ENCODE assay signal across 17 cellular contexts in genomic region chr1:48217861-48218260, GRCh38. TPM values are rescaled to one million over a fixed set of nuclear protein-coding genes. Genes with fewer than 3 reads are reported as not detected.
DNase-seq lines count a peak whose midpoint lies in the region; ATAC-seq and TF ChIP-seq lines count a peak whose summit lies in the region.
"Had no signal": no experiment of that assay in that cellular context is flagged by ENCODE, and none has a peak within 500 bp of the region (broad histone marks: within the 10 kb centered on the region; RNA-seq: fewer than 3 reads in every experiment).

No MANE protein-coding gene starts in this region.

- POLR2A ChIA-PET in activated CD8-positive, alpha-beta T cell treated with anti-CD3 and anti-CD28 coated beads for 36 hours (lab: Charles Lee): no interaction called here
- POLR2A ChIA-PET in activated CD8-positive, alpha-beta T cell treated with anti-CD3 and anti-CD28 coated beads, Interleukin-2, amount 10 ng/mL, durations not matched to agents 7 days and 5 days (lab: Charles Lee): no interaction called here

- H3F3A ChIP-seq in MM.1S (ENCODE audit: insufficient read depth, low read length): no peaks in the 10 kb centered on the region

- no peak overlapping the region for H3K4me3 Mint-ChIP-seq in activated CD8-positive, alpha-beta T cell treated with anti-CD3 and anti-CD28 coated beads for 36 hours
- H3K4me3 Mint-ChIP-seq in activated CD8-positive, alpha-beta T cell treated with anti-CD3 and anti-CD28 coated beads, Interleukin-2, amount 10 ng/mL, durations not matched to agents 7 days and 5 days: no peak overlapping the region
- H3K4me3 Mint-ChIP-seq: B cell; CD8-positive, alpha-beta T cell; H9 had no signal

- H3K4me3 ChIP-seq in fibroblast of pulmonary artery (replicated peaks; ENCODE audit: low read depth, low read length) (no peak overlapping the region), MM.1S (ENCODE audit: low read length) (no peak overlapping the region)
- H3K4me3 ChIP-seq: BLaER1 treated with 17β-estradiol and CSF1 and Interleukin-3, amounts not matched to agents 10 nM and 100 nM had no signal

- H3K9me2 ChIP-seq in MM.1S (replicated peaks; ENCODE audit: insufficient read depth, low read length): no peaks in the 10 kb centered on the region

- intact Hi-C loops in activated CD8-positive, alpha-beta T cell treated with anti-CD3 and anti-CD28 coated beads for 36 hours (cut with micrococcal nuclease): no loop called here

- no peak overlapping the region for H3K4me2 ChIP-seq in MM.1S (ENCODE audit: low read depth, low read length)
- H3K4me2 ChIP-seq: BLaER1 treated with 17β-estradiol and CSF1 and Interleukin-3, amounts not matched to agents 10 nM and 100 nM had no signal

- no peak for ATAC-seq in activated CD8-positive, alpha-beta T cell treated with anti-CD3 and anti-CD28 coated beads for 36 hours
- ATAC-seq in activated CD8-positive, alpha-beta T cell treated with anti-CD3 and anti-CD28 coated beads, Interleukin-2, amount 10 ng/mL, durations not matched to agents 7 days and 5 days: no peak
- ATAC-seq: CD8-positive, alpha-beta T cell had no signal

- no peaks in the 10 kb centered on the region for H3K36me3 ChIP-seq in MM.1S (replicated peaks; ENCODE audit: insufficient read depth, low read length)
- H3K36me3 ChIP-seq: BLaER1 treated with 17β-estradiol and CSF1 and Interleukin-3, amounts not matched to agents 10 nM and 100 nM had no signal

- no peak for DNase-seq in activated CD8-positive, alpha-beta T cell treated with anti-CD3 and anti-CD28 coated beads for 36 hours
- DNase-seq in activated CD8-positive, alpha-beta T cell treated with anti-CD3 and anti-CD28 coated beads, Interleukin-2, amount 10 ng/mL, durations not matched to agents 7 days and 5 days: no peak
- DNase-seq in amniotic epithelial cell (ENCODE audit: low read depth): peak; percentile 7
- DNase-seq in fibroblast of pulmonary artery (ENCODE audit: low read depth): peak; percentile 20
- no peak for DNase-seq in NCI-H226
- no peak for DNase-seq in DMS53 treated with DMSO at 0.1 percent for 48 hours (lab: John Stamatoyannopoulos, UW; ENCODE audit: unreplicated experiment)
- no peak for DNase-seq in MM.1S
- DNase-seq: 8988T; Calu3; CD8-positive, alpha-beta T cell; DND-41; EL; H9 had no signal

- CTCF ChIA-PET in activated CD8-positive, alpha-beta T cell treated with anti-CD3 and anti-CD28 coated beads for 36 hours (lab: Charles Lee): interaction anchor here (1.8 kb wide), 1 partner anchor 16 kb away, joined by 6 read pairs; no protein-coding TSS in a partner anchor
- CTCF ChIA-PET in activated CD8-positive, alpha-beta T cell treated with anti-CD3 and anti-CD28 coated beads, Interleukin-2, amount 10 ng/mL, durations not matched to agents 7 days and 5 days (lab: Charles Lee): interaction anchor here (1.0 kb wide), 1 partner anchor 12 kb away, joined by 3 read pairs; no protein-coding TSS in a partner anchor

- no peaks in the 10 kb centered on the region for H3K27me3 ChIP-seq in MM.1S (replicated peaks; ENCODE audit: insufficient read depth, low read length)
- H3K27me3 ChIP-seq: BLaER1 treated with 17β-estradiol and CSF1 and Interleukin-3, amounts not matched to agents 10 nM and 100 nM had no signal

- no peak overlapping the region for H3K9ac ChIP-seq in MM.1S (ENCODE audit: low read length)
- H3K9ac ChIP-seq: BLaER1 treated with 17β-estradiol and CSF1 and Interleukin-3, amounts not matched to agents 10 nM and 100 nM had no signal

- H3K9me3 Mint-ChIP-seq in activated CD8-positive, alpha-beta T cell treated with anti-CD3 and anti-CD28 coated beads for 36 hours: no peaks in the 10 kb centered on the region
- no peaks in the 10 kb centered on the region for H3K9me3 Mint-ChIP-seq in activated CD8-positive, alpha-beta T cell treated with anti-CD3 and anti-CD28 coated beads, Interleukin-2, amount 10 ng/mL, durations not matched to agents 7 days and 5 days (ENCODE audit: insufficient read depth)
- H3K9me3 Mint-ChIP-seq: CD8-positive, alpha-beta T cell had no signal

- H3K36me3 Mint-ChIP-seq in activated CD8-positive, alpha-beta T cell treated with anti-CD3 and anti-CD28 coated beads for 36 hours (ENCODE audit: low read depth): no peaks in the 10 kb centered on the region
- no peaks in the 10 kb centered on the region for H3K36me3 Mint-ChIP-seq in activated CD8-positive, alpha-beta T cell treated with anti-CD3 and anti-CD28 coated beads, Interleukin-2, amount 10 ng/mL, durations not matched to agents 7 days and 5 days (ENCODE audit: low read depth)
- H3K36me3 Mint-ChIP-seq: CD8-positive, alpha-beta T cell had no signal

- no peaks in the 10 kb centered on the region for H3K9me3 ChIP-seq in MM.1S (replicated peaks; ENCODE audit: insufficient read depth, low read length)
- H3K9me3 ChIP-seq: BLaER1 treated with 17β-estradiol and CSF1 and Interleukin-3, amounts not matched to agents 10 nM and 100 nM had no signal

- no peak overlapping the region for H2AFZ ChIP-seq in MM.1S (ENCODE audit: low read length)

- H3K4me1 Mint-ChIP-seq in activated CD8-positive, alpha-beta T cell treated with anti-CD3 and anti-CD28 coated beads for 36 hours (ENCODE audit: low read depth): no peaks in the 10 kb centered on the region
- no peaks in the 10 kb centered on the region for H3K4me1 Mint-ChIP-seq in activated CD8-positive, alpha-beta T cell treated with anti-CD3 and anti-CD28 coated beads, Interleukin-2, amount 10 ng/mL, durations not matched to agents 7 days and 5 days (ENCODE audit: low read depth)
- H3K4me1 Mint-ChIP-seq: B cell had no signal

- no peaks in the 10 kb centered on the region for H3K27me3 Mint-ChIP-seq in activated CD8-positive, alpha-beta T cell treated with anti-CD3 and anti-CD28 coated beads for 36 hours
- H3K27me3 Mint-ChIP-seq in activated CD8-positive, alpha-beta T cell treated with anti-CD3 and anti-CD28 coated beads, Interleukin-2, amount 10 ng/mL, durations not matched to agents 7 days and 5 days (ENCODE audit: low read depth): peaks cover 8% of the 10 kb centered on the region

- no peaks in the 10 kb centered on the region for H3K4me1 ChIP-seq in MM.1S (ENCODE audit: low read length)
- H3K4me1 ChIP-seq: BLaER1 treated with 17β-estradiol and CSF1 and Interleukin-3, amounts not matched to agents 10 nM and 100 nM had no signal

- peak; percentile 1 for TF ChIP-seq CTCF in activated CD8-positive, alpha-beta T cell treated with anti-CD3 and anti-CD28 coated beads for 36 hours (IDR thresholded peaks at IDR 0.05)
- TF ChIP-seq CTCF in fibroblast of pulmonary artery (IDR thresholded peaks at IDR 0.05; ENCODE audit: low read length, missing control alignments): no peak
- no peak for TF ChIP-seq CTCF in MM.1S (IDR thresholded peaks at IDR 0.05; ENCODE audit: low read length)

- no peaks in the 10 kb centered on the region for H3K79me2 ChIP-seq in MM.1S (ENCODE audit: low read length)

- no peaks in the 10 kb centered on the region for H4K20me1 ChIP-seq in MM.1S (ENCODE audit: insufficient read depth, low read length)

- no peak overlapping the region for H3K27ac ChIP-seq in MM.1S (ENCODE audit: low read length)
- H3K27ac ChIP-seq: BLaER1 treated with 17β-estradiol and CSF1 and Interleukin-3, amounts not matched to agents 10 nM and 100 nM had no signal

- H3K27ac Mint-ChIP-seq in activated CD8-positive, alpha-beta T cell treated with anti-CD3 and anti-CD28 coated beads for 36 hours: no peak overlapping the region
- no peak overlapping the region for H3K27ac Mint-ChIP-seq in activated CD8-positive, alpha-beta T cell treated with anti-CD3 and anti-CD28 coated beads, Interleukin-2, amount 10 ng/mL, durations not matched to agents 7 days and 5 days
- H3K27ac Mint-ChIP-seq: B cell; CD8-positive, alpha-beta T cell; H9 had no signal

RNA-seq across cellular contexts. Expression of gene SLC5A9, which starts 4.7 kb away (rescaled TPM):
- total RNA-seq in activated CD8-positive, alpha-beta T cell treated with anti-CD3 and anti-CD28 coated beads for 36 hours: not detected
- total RNA-seq in activated CD8-positive, alpha-beta T cell treated with anti-CD3 and anti-CD28 coated beads, Interleukin-2, amount 10 ng/mL, durations not matched to agents 7 days and 5 days: not detected
- total RNA-seq: B cell; CD8-positive, alpha-beta T cell; G401; H1; H9 had no signal

Comparison
In these comparisons a context has a peak if more than half of its experiments do, and no peak if none do; other contexts are left out.
1. DNase-seq: peak in amniotic epithelial cell (single experiment) and fibroblast of pulmonary artery (single experiment); none in activated CD8-positive, alpha-beta T cell treated with anti-CD3 and anti-CD28 coated beads for 36 hours (single experiment), activated CD8-positive, alpha-beta T cell treated with anti-CD3 and anti-CD28 coated beads, Interleukin-2, amount 10 ng/mL, durations not matched to agents 7 days and 5 days (single experiment), NCI-H226 (single experiment), DMS53 treated with DMSO at 0.1 percent for 48 hours (single experiment) and MM.1S (single experiment).